ENCODE assay signal across 11 cellular contexts in genomic region chr4:184348311-184349233, GRCh38.
DNase-seq lines count a peak whose midpoint lies in the region; TF ChIP-seq lines count a peak whose summit lies in the region.
"Had no signal": no experiment of that assay in that cellular context is flagged by ENCODE, and none has a peak within 500 bp of the region (broad histone marks: within the 10 kb centered on the region; RNA-seq: fewer than 3 reads in every experiment).

No MANE protein-coding gene starts in this region.

- peaks cover 58 to 67% (median 59%) of the 10 kb centered on the region in 3 donors for H3K4me1 Mint-ChIP-seq in IgD-negative memory B cell

- no peak for TF ChIP-seq CTCF in choroid plexus epithelial cell (conservative IDR thresholded peaks at IDR 0.05; ENCODE audit: low read depth, low read length)
- peak; percentile 9 for TF ChIP-seq CTCF in liver (IDR thresholded peaks at IDR 0.05; ENCODE audit: low read depth, low read length, missing input control)
- no peak for TF ChIP-seq CTCF in tibial nerve (IDR thresholded peaks at IDR 0.05)

- no peaks in the 10 kb centered on the region for H3K36me3 Mint-ChIP-seq in IgD-negative memory B cell

- peaks cover 16% of the 10 kb centered on the region for H3K27me3 Mint-ChIP-seq in IgD-negative memory B cell

- peak overlapping the region in 1 of 2 donors; percentile 59 for H3K9ac ChIP-seq in liver (ENCODE audit: low read depth in 1 of 2, low read length in 2 of 2)

- TF ChIP-seq RAD21 in liver (IDR thresholded peaks at IDR 0.05) = peak; percentile 67 to 71

- 19% methylated on average over 15 of the region's 15 CpGs for WGBS in liver
- WGBS in tibial nerve, 2 donors = 81 to 84% methylated on average over 15 of the region's 15 CpGs

- peak overlapping the region; percentile 65 to 96 (median 89) for H3K4me3 Mint-ChIP-seq in IgD-negative memory B cell

- H3K4me3 ChIP-seq in choroid plexus epithelial cell (ENCODE audit: low read depth, low read length) (no peak overlapping the region), liver (ENCODE audit: low read depth in 1 of 3, low read length in 3 of 3) (peak overlapping the region in 1 of 3 donors; percentile 1), tibial nerve (no peak overlapping the region)

- peaks cover 29 to 74% (median 60%) of the 10 kb centered on the region in 4 donors for H3K4me1 ChIP-seq in liver (ENCODE audit: control insufficient read depth in 4 of 4, insufficient read depth in 4 of 4, low read length in 3 of 4)
- peaks cover 0 to 29% (median 11%) of the 10 kb centered on the region in 4 donors for H3K4me1 ChIP-seq in tibial nerve

- no peaks in the 10 kb centered on the region for H3K9me3 Mint-ChIP-seq in IgD-negative memory B cell

- DNase-seq in choroid plexus epithelial cell (ENCODE audit: low read depth) = peak; percentile 80
- DNase-seq in tibial nerve (ENCODE audit: low spot score in 2 of 2) = no peak
- DNase-seq in hypothalamus (lab: John Stamatoyannopoulos, UW) = no peak
- no peak for DNase-seq in HCEC 1CT
- DNase-seq in GOT3 (lab: John Stamatoyannopoulos, UW) = no peak
- DNase-seq in DMS153 (lab: John Stamatoyannopoulos, UW) = no peak
- DNase-seq: activated naive CD4-positive, alpha-beta T cell treated with anti-CD3 and anti-CD28 coated beads, Interleukin-2, amount 50 U/mL, for 16 hours; NCI-H1105 treated with DMSO at 0.1 percent for 48 hours; T-helper 1 cell had no signal

- no peaks in the 10 kb centered on the region for H3K36me3 ChIP-seq in liver (ENCODE audit: control insufficient read depth in 4 of 4, insufficient read depth in 3 of 4, low read depth in 1 of 4, low read length in 3 of 4)
- no peaks in the 10 kb centered on the region for H3K36me3 ChIP-seq in tibial nerve

- H3K9me3 ChIP-seq in liver (ENCODE audit: control insufficient read depth in 4 of 4, low read length in 3 of 4) (no peaks in the 10 kb centered on the region), tibial nerve (no peaks in the 10 kb centered on the region)

- H3K27me3 ChIP-seq in liver (ENCODE audit: control insufficient read depth in 4 of 4, insufficient read depth in 4 of 4, low read length in 3 of 4) (no peaks in the 10 kb centered on the region), tibial nerve (no peaks in the 10 kb centered on the region)

- TF ChIP-seq POLR2A in tibial nerve (IDR thresholded peaks at IDR 0.05) = no peak

- peak overlapping the region; percentile 85 to 89 for H3K27ac ChIP-seq in liver (ENCODE audit: low read depth in 1 of 2, low read length in 2 of 2)
- peak overlapping the region in 3 of 4 donors; percentile 70 to 78 (median 77) for H3K27ac ChIP-seq in tibial nerve

- TF ChIP-seq EP300 in tibial nerve (IDR thresholded peaks at IDR 0.05) = no peak

- H3K27ac Mint-ChIP-seq in IgD-negative memory B cell = peak overlapping the region in 2 of 3 donors; percentile 17 to 46

TF ChIP-seq in liver, 16 proteins besides CTCF, POLR2A, EP300 and RAD21:
- TF ChIP-seq REST (IDR thresholded peaks at IDR 0.05) (peak; percentile 88), ATF3 (IDR thresholded peaks at IDR 0.05) (peak; percentile 86), SP1 (IDR thresholded peaks at IDR 0.05) (peak; percentile 100), TAF1 (conservative IDR thresholded peaks at IDR 0.05) (peak; percentile 81), MAX (IDR thresholded peaks at IDR 0.05) (peak; percentile 98), YY1 (IDR thresholded peaks at IDR 0.05) (peak; percentile 90), GABPA (IDR thresholded peaks at IDR 0.05 in 1 of 2, conservative IDR thresholded peaks at IDR 0.05 in 1 of 2) (peak in 1 of 2 donors; percentile 70), FOXA2 (IDR thresholded peaks at IDR 0.05) (peak; percentile 35), EGR1 (IDR thresholded peaks at IDR 0.05; ENCODE audit: low read depth in 2 of 2) (peak; percentile 64 to 90), HNF4G (IDR thresholded peaks at IDR 0.05) (peak; percentile 99), RXRA (IDR thresholded peaks at IDR 0.05) (peak; percentile 93 to 95), FOXA1 (IDR thresholded peaks at IDR 0.05) (peak; percentile 52), HNF4A (conservative IDR thresholded peaks at IDR 0.05) (peak; percentile 98), NR2F2 (IDR thresholded peaks at IDR 0.05) (peak; percentile 92), ZBTB33 (IDR thresholded peaks at IDR 0.05) (peak; percentile 96), JUND (IDR thresholded peaks at IDR 0.05) (peak; percentile 76 to 86)
